8 cellular contexts compared by ENCODE assay signal in the genomic region with DNA sequence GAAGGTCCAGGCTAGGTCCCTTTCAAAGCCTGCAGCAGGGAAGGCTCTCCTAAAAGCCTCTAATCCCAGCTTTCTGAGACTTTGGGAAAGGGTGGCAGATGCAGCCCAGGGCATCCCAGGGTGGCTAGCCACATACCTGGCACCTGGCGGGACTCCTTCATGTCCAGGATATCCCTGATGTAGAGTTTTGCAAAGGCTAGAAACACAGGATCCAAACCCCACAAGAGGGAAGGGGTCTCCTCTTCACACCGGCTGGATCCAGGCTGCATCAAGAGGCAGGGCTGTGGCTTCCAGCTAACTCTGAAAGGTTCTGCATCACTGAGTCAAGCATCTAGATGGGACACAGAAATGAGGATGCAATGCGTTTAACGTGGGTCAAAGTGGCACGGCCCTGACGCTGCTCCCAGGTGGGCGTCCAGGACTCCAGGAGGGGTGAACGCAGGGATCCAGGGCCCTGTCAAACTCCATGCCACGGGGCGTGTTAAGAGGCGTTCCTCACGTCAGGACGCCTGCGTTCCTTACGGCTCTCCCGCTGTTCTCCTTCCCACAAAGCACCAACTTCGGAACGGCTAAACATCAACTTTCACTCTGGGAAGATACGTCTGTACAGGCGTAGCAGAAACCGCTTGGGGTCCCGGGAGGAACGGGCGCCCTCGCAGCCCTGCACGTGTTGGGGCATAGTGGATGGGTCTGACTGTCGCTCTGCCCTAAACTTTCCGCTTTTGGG. TPM values are rescaled to one million over a fixed set of nuclear protein-coding genes. Genes with fewer than 3 reads are reported as not detected.
A peak's percentile ranks its signal among the peaks of the same experiment; 100 is the strongest.
DNase-seq lines count a peak whose midpoint lies in the region; ATAC-seq and TF ChIP-seq lines count a peak whose summit lies in the region.

No MANE protein-coding gene starts in this region.

- peaks cover 10 to 51% (median 34%) of the 10 kb centered on the region in 9 donors for H3K4me1 ChIP-seq in heart right ventricle

- peaks cover 0 to 6% of the 10 kb centered on the region in 2 donors for H3K9me3 Mint-ChIP-seq in activated naive CD4-positive, alpha-beta T cell treated with anti-CD3 and anti-CD28 coated beads, Interleukin-2, amount 50 U/mL, for 72 hours
- H3K9me3 Mint-ChIP-seq in progenitor cell of endocrine pancreas (ENCODE audit: low read depth): no peaks in the 10 kb centered on the region

- TF ChIP-seq CTCF in heart right ventricle (IDR thresholded peaks at IDR 0.05) (no peak), progenitor cell of endocrine pancreas (IDR thresholded peaks at IDR 0.05; ENCODE audit: unreplicated experiment) (no peak)

- peaks cover 17% of the 10 kb centered on the region for H3K36me3 ChIP-seq in KOPT-K1 (ENCODE audit: insufficient read depth, low read length)
- peaks cover 0 to 4% (median 0%) of the 10 kb centered on the region in 9 donors for H3K36me3 ChIP-seq in heart right ventricle

- DNase-seq in GM04504 (ENCODE audit: low read depth) (peak; percentile 23), heart right ventricle (peak; percentile 53 to 55), progenitor cell of endocrine pancreas (ENCODE audit: low spot score, unreplicated experiment) (peak; percentile 12), NOMO-1 treated with DMSO at 0.1 percent for 48 hours (lab: John Stamatoyannopoulos, UW; ENCODE audit: unreplicated experiment) (no peak)
- no peak for DNase-seq in activated naive CD4-positive, alpha-beta T cell treated with anti-CD3 and anti-CD28 coated beads, Interleukin-2, amount 50 U/mL, for 72 hours (ENCODE audit: low spot score in 2 of 2)
- no peak for DNase-seq in NK-92 treated with Interleukin-12 subunit alpha and Interleukin-12 subunit beta, amount 100 ng/mL, for 24 hours (lab: John Stamatoyannopoulos, UW)

- H3K9me3 ChIP-seq in KOPT-K1 (ENCODE audit: insufficient read depth, low read length, poor library complexity, severe bottlenecking): peaks cover 15% of the 10 kb centered on the region
- H3K9me3 ChIP-seq in heart right ventricle: peaks cover 0 to 8% (median 0%) of the 10 kb centered on the region in 11 donors

- H3K27me3 ChIP-seq in heart right ventricle: no peaks in the 10 kb centered on the region

- H3K4me3 ChIP-seq in heart right ventricle: peak overlapping the region; percentile 48 to 88 (median 79)

- H3K27ac ChIP-seq in KOPT-K1 (ENCODE audit: low read depth, low read length, poor library complexity, severe bottlenecking) (peak overlapping the region; percentile 95), heart right ventricle (peak overlapping the region; percentile 90 to 99 (median 96))

- peak overlapping the region; percentile 96 for H3K27ac Mint-ChIP-seq in activated naive CD4-positive, alpha-beta T cell treated with anti-CD3 and anti-CD28 coated beads, Interleukin-2, amount 50 U/mL, for 72 hours
- H3K27ac Mint-ChIP-seq in progenitor cell of endocrine pancreas: peak overlapping the region; percentile 93

- no peaks in the 10 kb centered on the region for H3K27me3 Mint-ChIP-seq in progenitor cell of endocrine pancreas

- 2% methylated on average over 28 of the region's 28 CpGs for WGBS in heart right ventricle, 2 donors

- intact Hi-C loops in heart right ventricle (cut with DNase I): loop anchor here in 7 of 10 donors (1.0 to 10.0 kb wide), 6 partner anchors 23 to 417 kb away; a partner anchor contains a TSS

- peaks cover 30 to 32% of the 10 kb centered on the region in 2 donors for H3K36me3 Mint-ChIP-seq in activated naive CD4-positive, alpha-beta T cell treated with anti-CD3 and anti-CD28 coated beads, Interleukin-2, amount 50 U/mL, for 72 hours
- peaks cover 7% of the 10 kb centered on the region for H3K36me3 Mint-ChIP-seq in progenitor cell of endocrine pancreas (ENCODE audit: insufficient read depth)

- ATAC-seq in GM21737 (IDR thresholded peaks at IDR 0.05; ENCODE audit: unreplicated experiment) (peak; percentile 5), heart right ventricle (peak; percentile 29 to 75 (median 50))
- peak; percentile 13 to 20 for ATAC-seq in activated naive CD4-positive, alpha-beta T cell treated with anti-CD3 and anti-CD28 coated beads, Interleukin-2, amount 50 U/mL, for 72 hours

- H3K4me3 Mint-ChIP-seq in progenitor cell of endocrine pancreas (ENCODE audit: low read depth): peak overlapping the region; percentile 93

- peaks cover 21% of the 10 kb centered on the region for H3K4me1 Mint-ChIP-seq in progenitor cell of endocrine pancreas (ENCODE audit: low read depth)

RNA-seq across cellular contexts. Expression of a gene that starts 0.5 kb away (rescaled TPM):
- total RNA-seq in activated naive CD4-positive, alpha-beta T cell treated with anti-CD3 and anti-CD28 coated beads, Interleukin-2, amount 50 U/mL, for 72 hours: 10 to 100 TPM; 38.6 to 54.5 TPM
- total RNA-seq in heart right ventricle (10 to 100 TPM; 24.7 to 38.7 (median 31.4) TPM), progenitor cell of endocrine pancreas (13.6 and 15.7 TPM in 2 replicates)
- 10 to 100 TPM; 16.5 to 38.0 TPM for polyA plus RNA-seq in heart right ventricle

RNA-seq across cellular contexts. Expression of a gene that starts 49.5 kb away (rescaled TPM):
- 10 to 100 TPM; 21.7 to 24.1 TPM for total RNA-seq in activated naive CD4-positive, alpha-beta T cell treated with anti-CD3 and anti-CD28 coated beads, Interleukin-2, amount 50 U/mL, for 72 hours
- 10 to 100 TPM; 30.4 to 63.6 (median 44.2) TPM for total RNA-seq in heart right ventricle
- polyA plus RNA-seq in heart right ventricle: 10 to 100 TPM; 11.3 to 14.8 TPM
- 29.8 and 29.9 TPM in 2 replicates for total RNA-seq in progenitor cell of endocrine pancreas

Comparison
In these comparisons a context has a peak if more than half of its experiments do, and no peak if none do; other contexts are left out.
1. DNase-seq: peak in GM04504 (single experiment), heart right ventricle (2 of 2) and progenitor cell of endocrine pancreas (single experiment); none in activated naive CD4-positive, alpha-beta T cell treated with anti-CD3 and anti-CD28 coated beads, Interleukin-2, amount 50 U/mL, for 72 hours (0 of 2), NOMO-1 treated with DMSO at 0.1 percent for 48 hours (single experiment) and NK-92 treated with Interleukin-12 subunit alpha and Interleukin-12 subunit beta, amount 100 ng/mL, for 24 hours (single experiment).
2. Peak in every context shown above with its lines, with median percentiles within 50 percentile points of each other: ATAC-seq.